ENCODE assay signal across 8 cellular contexts in genomic region chr11:44568358-44568705, GRCh38. TPM values are rescaled to one million over a fixed set of nuclear protein-coding genes. Genes with fewer than 3 reads are reported as not detected.
A peak's percentile ranks its signal among the peaks of the same experiment; 100 is the strongest.
DNase-seq lines count a peak whose midpoint lies in the region; ATAC-seq and TF ChIP-seq lines count a peak whose summit lies in the region.

No MANE protein-coding gene starts in this region.

- H3K36me3 Mint-ChIP-seq in activated T-cell treated with anti-CD3 and anti-CD28 coated beads, Interleukin-2, amount 50 U/mL, for 4 hours (ENCODE audit: insufficient read depth) = peaks cover 41% of the 10 kb centered on the region
- peaks cover 79% of the 10 kb centered on the region for H3K36me3 Mint-ChIP-seq in activated T-helper 17 cell treated with anti-CD3 and anti-CD28 coated beads, Interleukin-2, amount 50 U/mL, for 72 hours (ENCODE audit: low read depth)

- peak overlapping the region; percentile 15 to 82 (median 55) for H3K27ac ChIP-seq in right lobe of liver
- peak overlapping the region; percentile 62 to 83 for H3K27ac ChIP-seq in thoracic aorta

- H3K27me3 ChIP-seq in right lobe of liver (no peaks in the 10 kb centered on the region), thoracic aorta (replicated peaks; ENCODE audit: insufficient read depth) (no peaks in the 10 kb centered on the region)

- no peak for DNase-seq in activated T-cell treated with anti-CD3 and anti-CD28 coated beads, Interleukin-2, amount 50 U/mL, for 4 hours
- no peak for DNase-seq in activated T-cell treated with anti-CD3 and anti-CD28 coated beads, Interleukin-2, amount 50 U/mL, for 48 hours
- DNase-seq in right lobe of liver (no peak), thoracic aorta (ENCODE audit: low spot score) (no peak), GF-D8 (lab: John Stamatoyannopoulos, UW) (no peak), cerebellar nuclear complex (lab: John Stamatoyannopoulos, UW) (no peak)

- H3K36me3 ChIP-seq in right lobe of liver = no peaks in the 10 kb centered on the region
- no peaks in the 10 kb centered on the region for H3K36me3 ChIP-seq in thoracic aorta

- no peak for TF ChIP-seq POLR2A in right lobe of liver (IDR thresholded peaks at IDR 0.05)

- peak overlapping the region; percentile 93 for H3K27ac Mint-ChIP-seq in activated T-helper 17 cell treated with anti-CD3 and anti-CD28 coated beads, Interleukin-2, amount 50 U/mL, for 72 hours

- H3K4me1 Mint-ChIP-seq in activated T-cell treated with anti-CD3 and anti-CD28 coated beads, Interleukin-2, amount 50 U/mL, for 4 hours (ENCODE audit: low read depth) = peaks cover 70% of the 10 kb centered on the region
- peaks cover 39% of the 10 kb centered on the region for H3K4me1 Mint-ChIP-seq in activated T-helper 17 cell treated with anti-CD3 and anti-CD28 coated beads, Interleukin-2, amount 50 U/mL, for 72 hours

- no peaks in the 10 kb centered on the region for H3K27me3 Mint-ChIP-seq in activated T-cell treated with anti-CD3 and anti-CD28 coated beads, Interleukin-2, amount 50 U/mL, for 4 hours (ENCODE audit: low read depth)
- H3K27me3 Mint-ChIP-seq in activated T-helper 17 cell treated with anti-CD3 and anti-CD28 coated beads, Interleukin-2, amount 50 U/mL, for 72 hours = no peaks in the 10 kb centered on the region

- H3K4me1 ChIP-seq in right lobe of liver = peaks cover 0 to 21% (median 10%) of the 10 kb centered on the region in 4 donors
- H3K4me1 ChIP-seq in thoracic aorta (ENCODE audit: control insufficient read depth in 1 of 2, low read depth in 2 of 2) = peaks cover 29 to 50% of the 10 kb centered on the region in 2 donors

- H3K4me3 ChIP-seq in right lobe of liver (no peak overlapping the region), thoracic aorta (no peak overlapping the region)

- no peak for TF ChIP-seq CTCF in right lobe of liver (IDR thresholded peaks at IDR 0.05)
- no peak for TF ChIP-seq CTCF in thoracic aorta (IDR thresholded peaks at IDR 0.05)

- peak overlapping the region; percentile 89 for H3K4me3 Mint-ChIP-seq in activated T-cell treated with anti-CD3 and anti-CD28 coated beads, Interleukin-2, amount 50 U/mL, for 4 hours
- peak overlapping the region; percentile 91 for H3K4me3 Mint-ChIP-seq in activated T-helper 17 cell treated with anti-CD3 and anti-CD28 coated beads, Interleukin-2, amount 50 U/mL, for 72 hours

- no peaks in the 10 kb centered on the region for H3K9me3 ChIP-seq in right lobe of liver
- no peaks in the 10 kb centered on the region for H3K9me3 ChIP-seq in thoracic aorta

- no CpG with 5 or more reads among the region's 4 CpGs for WGBS in right lobe of liver (ENCODE audit: insufficient coverage, low coverage, low lambda C conversion rate, missing lambda C conversion rate)

- ATAC-seq in activated T-cell treated with anti-CD3 and anti-CD28 coated beads, Interleukin-2, amount 50 U/mL, for 4 hours = no peak
- no peak for ATAC-seq in activated T-helper 17 cell treated with anti-CD3 and anti-CD28 coated beads, Interleukin-2, amount 50 U/mL, for 72 hours (replicated peaks)
- ATAC-seq in right lobe of liver (no peak), thoracic aorta (ENCODE audit: insufficient number of reproducible peaks, low FRiP score, low read depth) (no peak), GM18498 (IDR thresholded peaks at IDR 0.05; ENCODE audit: unreplicated experiment) (no peak)

- intact Hi-C loops in right lobe of liver (cut with DNase I) = no loop called here

- H3K9me3 Mint-ChIP-seq in activated T-cell treated with anti-CD3 and anti-CD28 coated beads, Interleukin-2, amount 50 U/mL, for 4 hours = no peaks in the 10 kb centered on the region
- no peaks in the 10 kb centered on the region for H3K9me3 Mint-ChIP-seq in activated T-helper 17 cell treated with anti-CD3 and anti-CD28 coated beads, Interleukin-2, amount 50 U/mL, for 72 hours

RNA-seq across cellular contexts. Expression of gene CD82, which starts 2.9 kb away (rescaled TPM):
- total RNA-seq in activated T-cell treated with anti-CD3 and anti-CD28 coated beads, Interleukin-2, amount 50 U/mL, for 4 hours = 100 to 1,000 TPM; 364 to 594 (median 428) TPM
- total RNA-seq in activated T-helper 17 cell treated with anti-CD3 and anti-CD28 coated beads, Interleukin-2, amount 50 U/mL, for 72 hours = 100 to 1,000 TPM; 147 to 620 TPM
- total RNA-seq in right lobe of liver (10 to 100 TPM; 18.9 to 69.4 (median 48.6) TPM), thoracic aorta (10 to 100 TPM; 15.4 to 23.4 TPM)
